ENCODE assay signal across 23 cellular contexts in genomic region chr13:39408512-39408911, GRCh38.
A peak's percentile ranks its signal among the peaks of the same experiment; 100 is the strongest.
DNase-seq lines count a peak whose midpoint lies in the region; ATAC-seq and TF ChIP-seq lines count a peak whose summit lies in the region.
"Had no signal": no experiment of that assay in that cellular context is flagged by ENCODE, and none has a peak within 500 bp of the region (broad histone marks: within the 10 kb centered on the region; RNA-seq: fewer than 3 reads in every experiment).

No MANE protein-coding gene starts in this region.

- no peaks in the 10 kb centered on the region for H3K27me3 Mint-ChIP-seq in neural progenitor cell (ENCODE audit: insufficient read depth, low read depth)

- peak overlapping the region; percentile 98 for H3K27ac Mint-ChIP-seq in neural progenitor cell
- H3K27ac Mint-ChIP-seq: CD14-positive monocyte; CD4-positive, alpha-beta T cell; CD8-positive, alpha-beta memory T cell had no signal

- TF ChIP-seq POLR2A in thyroid gland (IDR thresholded peaks at IDR 0.05) = no peak

- no peaks in the 10 kb centered on the region for H3K79me2 ChIP-seq in neural progenitor cell (ENCODE audit: low read depth)

- H3K9me3 ChIP-seq in left ventricle myocardium inferior (replicated peaks) (no peaks in the 10 kb centered on the region), neural progenitor cell (ENCODE audit: low read depth) (no peaks in the 10 kb centered on the region), thyroid gland (no peaks in the 10 kb centered on the region)
- H3K9me3 ChIP-seq: BE2C; BLaER1 treated with 17β-estradiol and CSF1 and Interleukin-3, amounts not matched to agents 10 nM and 100 nM had no signal

- H3F3A ChIP-seq in neural progenitor cell (ENCODE audit: low read depth) = no peaks in the 10 kb centered on the region

- no peak overlapping the region for H3K4me2 ChIP-seq in neural progenitor cell
- H3K4me2 ChIP-seq: BLaER1 treated with 17β-estradiol and CSF1 and Interleukin-3, amounts not matched to agents 10 nM and 100 nM had no signal

- H3K4me3 ChIP-seq in left ventricle myocardium inferior (peak overlapping the region; percentile 0), neural progenitor cell (no peak overlapping the region), thyroid gland (replicated peaks in 1 of 3) (no peak overlapping the region)
- H3K4me3 ChIP-seq: BLaER1 treated with 17β-estradiol and CSF1 and Interleukin-3, amounts not matched to agents 10 nM and 100 nM; GM23248 had no signal

- H3K4me3 Mint-ChIP-seq in neural progenitor cell = no peak overlapping the region
- H3K4me3 Mint-ChIP-seq: CD14-positive monocyte; CD4-positive, alpha-beta T cell; CD8-positive, alpha-beta memory T cell had no signal

- no peaks in the 10 kb centered on the region for H3K36me3 Mint-ChIP-seq in neural progenitor cell
- H3K36me3 Mint-ChIP-seq: CD14-positive monocyte; CD8-positive, alpha-beta memory T cell had no signal

- H3K4me1 Mint-ChIP-seq in neural progenitor cell = peaks cover 87% of the 10 kb centered on the region
- H3K4me1 Mint-ChIP-seq: CD8-positive, alpha-beta memory T cell had no signal

- no peaks in the 10 kb centered on the region for H3K9me3 Mint-ChIP-seq in neural progenitor cell
- H3K9me3 Mint-ChIP-seq: CD14-positive monocyte; CD4-positive, alpha-beta T cell had no signal

- no peaks in the 10 kb centered on the region for H3K36me3 ChIP-seq in left ventricle myocardium inferior
- H3K36me3 ChIP-seq in neural progenitor cell = no peaks in the 10 kb centered on the region
- no peaks in the 10 kb centered on the region for H3K36me3 ChIP-seq in thyroid gland
- H3K36me3 ChIP-seq: BE2C; BLaER1 treated with 17β-estradiol and CSF1 and Interleukin-3, amounts not matched to agents 10 nM and 100 nM had no signal

- H3K4me1 ChIP-seq in left ventricle myocardium inferior = peaks cover 90% of the 10 kb centered on the region
- H3K4me1 ChIP-seq in neural progenitor cell = peaks cover 17% of the 10 kb centered on the region
- H3K4me1 ChIP-seq in thyroid gland = no peaks in the 10 kb centered on the region
- H3K4me1 ChIP-seq: BE2C had no signal

- TF ChIP-seq CTCF in left ventricle myocardium inferior (IDR thresholded peaks at IDR 0.05; ENCODE audit: borderline replicate concordance) (no peak), neural progenitor cell (IDR thresholded peaks at IDR 0.05) (no peak), thyroid gland (IDR thresholded peaks at IDR 0.05) (no peak)

- intact Hi-C loops in Right ventricle myocardium superior (cut with DNase I) (no loop called here), Right ventricle myocardium inferior (cut with DNase I) (no loop called here), left ventricle myocardium inferior (cut with micrococcal nuclease) (no loop called here), cardiac septum (cut with DNase I) (no loop called here), thyroid gland (cut with DNase I) (no loop called here)

- H3K27me3 ChIP-seq in left ventricle myocardium inferior (ENCODE audit: low read depth) = no peaks in the 10 kb centered on the region
- H3K27me3 ChIP-seq in neural progenitor cell = no peaks in the 10 kb centered on the region
- H3K27me3 ChIP-seq in thyroid gland = no peaks in the 10 kb centered on the region
- H3K27me3 ChIP-seq: BLaER1 treated with 17β-estradiol and CSF1 and Interleukin-3, amounts not matched to agents 10 nM and 100 nM had no signal

- WGBS in thyroid gland, 2 donors = 87% methylated on average over 3 of the region's 3 CpGs

- H3K27ac ChIP-seq in left ventricle myocardium inferior (replicated peaks) (peak overlapping the region; percentile 72), neural progenitor cell (no peak overlapping the region), thyroid gland (no peak overlapping the region)
- H3K27ac ChIP-seq: 22Rv1; BLaER1 treated with 17β-estradiol and CSF1 and Interleukin-3, amounts not matched to agents 10 nM and 100 nM; GM23248 had no signal

- no peak overlapping the region for H3K9ac ChIP-seq in neural progenitor cell
- H3K9ac ChIP-seq: BLaER1 treated with 17β-estradiol and CSF1 and Interleukin-3, amounts not matched to agents 10 nM and 100 nM; GM23248 had no signal

- DNase-seq in Right ventricle myocardium superior (no peak), Right ventricle myocardium inferior (ENCODE audit: missing footprints) (no peak), left ventricle myocardium inferior (no peak), cardiac septum (ENCODE audit: low spot score) (no peak), cerebellar cortex (ENCODE audit: low spot score) (peak; percentile 45), neural progenitor cell (ENCODE audit: low spot score) (no peak), thyroid gland (no peak)
- DNase-seq: ACHN; AML-193; BE2C; CD4-positive, alpha-beta T cell; CD8-positive, alpha-beta memory T cell; DMS 273 treated with DMSO at 0.1 percent for 48 hours; DMS79; EL; GF-D8; GM23248; H7; HCEC 1CT had no signal

- ATAC-seq in Right ventricle myocardium superior (ENCODE audit: poor library complexity) (peak; percentile 64), Right ventricle myocardium inferior (no peak), GM18868 (IDR thresholded peaks at IDR 0.05; ENCODE audit: unreplicated experiment) (no peak)

- H4K20me1 ChIP-seq in neural progenitor cell (ENCODE audit: low read depth) = no peaks in the 10 kb centered on the region
- H4K20me1 ChIP-seq: BLaER1 treated with 17β-estradiol and CSF1 and Interleukin-3, amounts not matched to agents 10 nM and 100 nM had no signal

- H2AFZ ChIP-seq in neural progenitor cell (replicated peaks) = no peak overlapping the region
- H2AFZ ChIP-seq: GM23248 had no signal
